26 cellular contexts compared by ENCODE assay signal in the genomic region with DNA sequence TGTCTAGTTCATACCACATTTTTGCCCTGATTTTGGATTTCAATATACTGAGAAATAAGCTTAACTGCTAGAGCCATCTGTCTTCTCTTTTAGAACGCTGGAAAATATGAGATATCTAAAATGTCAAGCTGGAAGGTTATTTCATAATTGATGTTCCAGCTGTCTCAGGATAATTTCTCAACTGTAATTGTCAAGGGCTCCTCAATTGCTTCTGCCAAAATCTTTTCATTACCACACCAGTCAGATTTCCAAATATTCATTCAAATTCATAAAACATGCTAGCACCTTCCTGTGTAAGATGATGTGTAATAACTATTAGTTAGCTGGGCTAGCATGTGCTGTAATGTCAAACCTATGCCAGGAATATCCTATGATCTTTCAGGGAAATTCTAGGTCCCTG.
"Had no signal": no experiment of that assay in that cellular context is flagged by ENCODE, and none has a peak within 500 bp of the region (broad histone marks: within the 10 kb centered on the region; RNA-seq: fewer than 3 reads in every experiment).

No MANE protein-coding gene starts in this region.

- H3K36me3 Mint-ChIP-seq: WTC11 had no signal

- H3K27ac ChIP-seq: ascending aorta, body of pancreas, Peyer's patch, RWPE1 had no signal

- H3K4me1 ChIP-seq: ascending aorta, body of pancreas, Peyer's patch had no signal

- DNase-seq: activated CD4-positive, alpha-beta T cell treated with anti-CD3 and anti-CD28 coated beads for 48 hours; activated CD4-positive, alpha-beta T cell treated with anti-CD3 and anti-CD28 coated beads, Interleukin-2, amount 50 U/mL, for 4 hours; activated CD4-positive, CD25-positive, alpha-beta regulatory T cell treated with anti-CD3 and anti-CD28 coated beads, Interleukin-2, amount 50 U/mL, for 72 hours; activated CD8-positive, alpha-beta memory T cell treated with anti-CD3 and anti-CD28 coated beads, Interleukin-2, amount 50 U/mL, for 48 hours; activated CD8-positive, alpha-beta T cell treated with anti-CD3 and anti-CD28 coated beads, Interleukin-2, amount 10 ng/mL, durations not matched to agents 7 days and 5 days; activated naive CD8-positive, alpha-beta T cell treated with anti-CD3 and anti-CD28 coated beads, Interleukin-2, amount 50 U/mL, for 24 hours; activated T-cell treated with anti-CD3 and anti-CD28 coated beads, Interleukin-2, amount 50 U/mL, for 1 hour; amniotic stem cell; body of pancreas; KG1; NCI-H1048; NCI-H146; NCI-H2029; NCI-H2107; NCI-H526 treated with DMSO at 0.1 percent for 48 hours; NCI-H82; Peyer's patch; SHP77 treated with DMSO at 0.1 percent for 48 hours; T-helper 9 cell had no signal

- H3K4me3 ChIP-seq: ascending aorta, body of pancreas, Peyer's patch had no signal

- H3K36me3 ChIP-seq: ascending aorta, Peyer's patch had no signal

- H3K4me1 Mint-ChIP-seq: central memory CD8-positive, alpha-beta T cell; WTC11 had no signal

- H3K27ac Mint-ChIP-seq: activated CD8-positive, alpha-beta T cell treated with anti-CD3 and anti-CD28 coated beads, Interleukin-2, amount 10 ng/mL, durations not matched to agents 7 days and 5 days; activated naive CD4-positive, alpha-beta T cell treated with anti-CD3 and anti-CD28 coated beads, Interleukin-2, amount 50 U/mL, for 72 hours; IgD-negative memory B cell; T-helper 1 cell treated with Interleukin-12 subunit alpha and Interleukin-12 subunit beta and Interleukin-4 antibody, amounts not matched to agents 30 μg/mL and 1 μg/mL, for 36 hours; WTC11 had no signal

- H3K9me3 Mint-ChIP-seq: activated naive CD8-positive, alpha-beta T cell treated with anti-CD3 and anti-CD28 coated beads, Interleukin-2, amount 50 U/mL, for 24 hours; central memory CD8-positive, alpha-beta T cell had no signal

- H3K27me3 ChIP-seq: ascending aorta, body of pancreas, Peyer's patch had no signal

- H3K9me3 ChIP-seq: ascending aorta, body of pancreas had no signal

- ATAC-seq: activated CD8-positive, alpha-beta T cell treated with anti-CD3 and anti-CD28 coated beads, Interleukin-2, amount 10 ng/mL, durations not matched to agents 7 days and 5 days; activated naive CD4-positive, alpha-beta T cell treated with anti-CD3 and anti-CD28 coated beads, Interleukin-2, amount 50 U/mL, for 72 hours; activated naive CD8-positive, alpha-beta T cell treated with anti-CD3 and anti-CD28 coated beads, Interleukin-2, amount 50 U/mL, for 24 hours; body of pancreas; WTC11 had no signal

- H3K4me3 Mint-ChIP-seq: activated CD8-positive, alpha-beta T cell treated with anti-CD3 and anti-CD28 coated beads, Interleukin-2, amount 10 ng/mL, durations not matched to agents 7 days and 5 days; activated naive CD8-positive, alpha-beta T cell treated with anti-CD3 and anti-CD28 coated beads, Interleukin-2, amount 50 U/mL, for 24 hours; central memory CD8-positive, alpha-beta T cell; IgD-negative memory B cell; T-helper 1 cell treated with Interleukin-12 subunit alpha and Interleukin-12 subunit beta and Interleukin-4 antibody, amounts not matched to agents 30 μg/mL and 1 μg/mL, for 36 hours; WTC11 had no signal
